ENCODE assay signal across 26 cellular contexts in genomic region chr1:9229549-9229948, GRCh38.
"Had no signal": no experiment of that assay in that cellular context is flagged by ENCODE, and none has a peak within 500 bp of the region (broad histone marks: within the 10 kb centered on the region; RNA-seq: fewer than 3 reads in every experiment).

No MANE protein-coding gene starts in this region.

- H3K27me3 ChIP-seq: brain microvascular endothelial cell, neutrophil, vagina had no signal

- FAIRE-seq: astrocyte, kidney had no signal

- DNase-seq: activated CD4-positive, alpha-beta T cell treated with anti-CD3 and anti-CD28 coated beads for 4 hours; activated CD4-positive, alpha-beta T cell treated with anti-CD3 and anti-CD28 coated beads, Interleukin-2, amount 50 U/mL, for 48 hours; activated CD4-positive, CD25-positive, alpha-beta regulatory T cell; activated CD8-positive, alpha-beta memory T cell treated with anti-CD3 and anti-CD28 coated beads for 24 hours; activated gamma-delta T cell treated with Interleukin-2 at 50 U/mL for 16 hours; activated naive CD4-positive, alpha-beta T cell treated with anti-CD3 and anti-CD28 coated beads, Interleukin-2, amount 50 U/mL, for 16 hours; activated T-cell treated with anti-CD3 and anti-CD28 coated beads, Interleukin-2, amount 50 U/mL, for 1 hour; amniotic stem cell; brain microvascular endothelial cell; caudate nucleus; cortex of kidney; effector memory CD8-positive, alpha-beta T cell; hypothalamus; immature natural killer cell; kidney; naive B cell; nephron progenitor cell; stimulated activated CD4-positive, alpha-beta T cell treated with anti-CD3 and anti-CD28 coated beads, Interleukin-12 subunit alpha, Interleukin-12 subunit beta, amount 100 ng/mL, for 4 hours; stimulated activated CD4-positive, alpha-beta T cell treated with anti-CD3 and anti-CD28 coated beads, Interleukin-4, amount 100 ng/mL, for 24 hours; stimulated activated naive CD8-positive, alpha-beta T cell treated with anti-CD3 and anti-CD28 coated beads, Interleukin-15, amount 100 ng/mL, for 72 hours; substantia nigra had no signal

- H3K36me3 ChIP-seq: brain microvascular endothelial cell, gastroesophageal sphincter, neutrophil, vagina had no signal

- H3K9me3 ChIP-seq: gastroesophageal sphincter, neutrophil, vagina had no signal

- H3K27ac ChIP-seq: brain microvascular endothelial cell, gastroesophageal sphincter, skin epidermis, vagina had no signal

- H3K4me3 ChIP-seq: gastroesophageal sphincter, skin epidermis, vagina had no signal
